ENCODE assay signal across 16 cellular contexts in genomic region chr16:70160821-70161220, GRCh38. TPM values are rescaled to one million over a fixed set of nuclear protein-coding genes. Genes with fewer than 3 reads are reported as not detected.
DNase-seq lines count a peak whose midpoint lies in the region; ATAC-seq and TF ChIP-seq lines count a peak whose summit lies in the region.
"Had no signal": no experiment of that assay in that cellular context is flagged by ENCODE, and none has a peak within 500 bp of the region (broad histone marks: within the 10 kb centered on the region; RNA-seq: fewer than 3 reads in every experiment).

No MANE protein-coding gene starts in this region.

- POLR2A ChIA-PET in Caco-2 (lab: Charles Lee), result interaction anchor here (0.6 kb wide), 1 partner anchor 25 kb away, joined by 4 read pairs; no protein-coding TSS in a partner anchor

- intact Hi-C loops in Caco-2 (cut with micrococcal nuclease; ENCODE audit: unreplicated experiment) (no loop called here), posterior vena cava (cut with DNase I) (no loop called here)

- H3K36me3 ChIP-seq in Caco-2 (ENCODE audit: control insufficient read depth, insufficient read depth, low read length), result peaks cover 7% of the 10 kb centered on the region

- TF ChIP-seq CTCF in Caco-2 (IDR thresholded peaks at IDR 0.05; ENCODE audit: insufficient read depth in 1 of 2, low read depth in 1 of 2, low read length in 1 of 2, severe bottlenecking in 1 of 2, unreplicated experiment in 1 of 2), result no peak

- no peaks in the 10 kb centered on the region for H3K9me3 ChIP-seq in Caco-2
- H3K9me3 ChIP-seq: BLaER1 treated with 17β-estradiol and CSF1 and Interleukin-3, amounts not matched to agents 10 nM and 100 nM; SJSA1 had no signal

- no peak overlapping the region for H3K4me3 ChIP-seq in Caco-2 (ENCODE audit: low read depth, low read length)
- H3K4me3 ChIP-seq: BLaER1 treated with 17β-estradiol and CSF1 and Interleukin-3, amounts not matched to agents 10 nM and 100 nM; SJSA1 had no signal

- no peaks in the 10 kb centered on the region for H3K27me3 ChIP-seq in Caco-2 (replicated peaks; ENCODE audit: control insufficient read depth, insufficient read depth, low read length)
- H3K27me3 ChIP-seq: BLaER1 treated with 17β-estradiol and CSF1 and Interleukin-3, amounts not matched to agents 10 nM and 100 nM; SJSA1 had no signal

- BruUV-seq in Caco-2 (replicated peaks; lab: Mats Ljungman, UMichigan), result TSS peak; percentile 12

- H3K4me1 ChIP-seq in Caco-2, result 0 out of 2 replicates have a peak, but pooled peaks cover 12% of the 10 kb centered on the region

- H3K27me3 Mint-ChIP-seq in Caco-2 (ENCODE audit: insufficient read depth, unreplicated experiment), result no peaks in the 10 kb centered on the region
- no peaks in the 10 kb centered on the region for H3K27me3 Mint-ChIP-seq in activated T-helper 17 cell treated with anti-CD3 and anti-CD28 coated beads, Interleukin-2, amount 50 U/mL, for 72 hours

- H3K4me3 Mint-ChIP-seq in Caco-2 (ENCODE audit: unreplicated experiment), result no peak overlapping the region
- H3K4me3 Mint-ChIP-seq in activated T-helper 17 cell treated with anti-CD3 and anti-CD28 coated beads, Interleukin-2, amount 50 U/mL, for 72 hours, result no peak overlapping the region

- CTCF ChIA-PET in Caco-2 (lab: Charles Lee), result no interaction called here

- peaks cover 36% of the 10 kb centered on the region for H3K36me3 Mint-ChIP-seq in Caco-2 (ENCODE audit: insufficient read depth, unreplicated experiment)
- H3K36me3 Mint-ChIP-seq in activated T-helper 17 cell treated with anti-CD3 and anti-CD28 coated beads, Interleukin-2, amount 50 U/mL, for 72 hours (ENCODE audit: low read depth), result peaks cover 8% of the 10 kb centered on the region

- no peak overlapping the region for H3K27ac Mint-ChIP-seq in Caco-2 (ENCODE audit: unreplicated experiment)
- H3K27ac Mint-ChIP-seq in activated T-helper 17 cell treated with anti-CD3 and anti-CD28 coated beads, Interleukin-2, amount 50 U/mL, for 72 hours, result no peak overlapping the region

- no peak for ATAC-seq in activated T-helper 17 cell treated with anti-CD3 and anti-CD28 coated beads, Interleukin-2, amount 50 U/mL, for 72 hours (replicated peaks)
- no peak for ATAC-seq in HG03571 (IDR thresholded peaks at IDR 0.05; ENCODE audit: unreplicated experiment)

- H3K9me3 Mint-ChIP-seq in Caco-2 (ENCODE audit: unreplicated experiment), result no peaks in the 10 kb centered on the region
- H3K9me3 Mint-ChIP-seq in activated T-helper 17 cell treated with anti-CD3 and anti-CD28 coated beads, Interleukin-2, amount 50 U/mL, for 72 hours, result no peaks in the 10 kb centered on the region

- peaks cover 26% of the 10 kb centered on the region for H3K4me1 Mint-ChIP-seq in Caco-2 (ENCODE audit: low read depth, unreplicated experiment)
- no peaks in the 10 kb centered on the region for H3K4me1 Mint-ChIP-seq in activated T-helper 17 cell treated with anti-CD3 and anti-CD28 coated beads, Interleukin-2, amount 50 U/mL, for 72 hours

- DNase-seq in AG08395 (ENCODE audit: low spot score) (peak; percentile 2), Caco-2 (no peak), cerebellum (ENCODE audit: low spot score) (peak; percentile 56), posterior vena cava (ENCODE audit: low spot score) (peak; percentile 76), NCI-H146 (lab: John Stamatoyannopoulos, UW) (no peak)
- DNase-seq: KBM-7; NCI-H1048; NCI-H1694 treated with DMSO at 0.1 percent for 48 hours; NCI-H69; NK-92 treated with Interleukin-12 subunit alpha and Interleukin-12 subunit beta, amount 100 ng/mL, for 24 hours; OCI-M1 had no signal

RNA-seq across cellular contexts. Expression of gene CLEC18C, which starts 12.8 kb away (rescaled TPM):
- total RNA-seq in Caco-2 (2022), result 0.50 TPM in 1 of 2 replicates, not detected in the other
- total RNA-seq in cerebellum, result 2.3 TPM
- total RNA-seq in posterior vena cava, result under 1 TPM in 1 of 2 donors, not detected in 1; 0.28 TPM
- 1 to 10 TPM in 1 of 2 donors, under 1 TPM in 1; 0.50 to 1.3 TPM for total RNA-seq in activated T-helper 17 cell treated with anti-CD3 and anti-CD28 coated beads, Interleukin-2, amount 50 U/mL, for 72 hours
- total RNA-seq: H4, SJSA1 had no signal

RNA-seq across cellular contexts. Expression of gene PDPR, which starts 46.7 kb away (rescaled TPM):
- total RNA-seq in Caco-2 (2022) (40.2 and 42.9 TPM in 2 replicates), cerebellum (22.0 TPM), posterior vena cava (10 to 100 TPM; 26.0 to 28.8 TPM)
- 10 to 100 TPM; 33.3 to 34.4 TPM for total RNA-seq in activated T-helper 17 cell treated with anti-CD3 and anti-CD28 coated beads, Interleukin-2, amount 50 U/mL, for 72 hours

Comparison
In these comparisons a context has a peak if more than half of its experiments do, and no peak if none do; other contexts are left out.
1. DNase-seq: peak in AG08395 (single experiment), cerebellum (single experiment) and posterior vena cava (single experiment); none in Caco-2 (0 of 2) and NCI-H146 (single experiment).